Comparison of ENCODE assay signal across 10 cellular contexts in the genomic region with DNA sequence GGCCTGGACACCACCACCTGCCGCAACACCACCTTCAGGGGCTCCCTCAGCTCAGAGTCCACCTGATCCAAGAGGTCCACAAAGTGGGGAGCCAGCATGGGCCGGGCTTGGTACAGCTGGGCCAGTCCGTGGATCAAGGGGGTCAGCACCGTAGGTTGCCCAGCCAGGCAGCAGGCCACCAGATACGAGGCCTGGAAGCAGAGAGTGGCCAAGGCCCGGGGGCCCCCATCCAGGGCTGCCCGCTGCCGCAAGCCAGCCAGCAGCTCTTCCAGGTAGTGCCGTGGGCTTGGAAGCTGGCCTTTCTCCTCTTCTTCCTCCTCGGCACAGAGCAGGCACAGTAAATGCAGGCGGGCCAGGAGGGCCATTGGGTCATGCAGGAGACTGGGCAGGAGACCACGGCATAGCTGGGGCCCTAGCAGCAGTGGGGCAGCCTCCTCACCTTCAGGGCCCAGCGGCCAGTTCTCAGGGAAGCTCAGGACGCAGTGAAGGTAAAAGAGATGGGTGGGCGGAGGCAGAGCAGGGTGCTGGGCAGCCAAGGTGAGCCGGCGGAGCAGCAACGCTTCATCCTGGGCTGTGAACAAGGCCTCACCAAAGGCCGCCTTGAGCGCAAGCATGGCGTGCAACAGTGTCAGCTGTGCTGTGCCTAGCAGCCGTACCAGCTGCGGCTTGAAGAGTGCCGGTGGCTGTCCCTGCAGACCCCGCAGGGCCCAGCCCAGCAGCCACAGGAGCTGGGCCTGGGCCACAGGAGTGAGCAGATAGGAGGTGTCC. TPM values are rescaled to one million over a fixed set of nuclear protein-coding genes. Genes with fewer than 3 reads are reported as not detected.
DNase-seq lines count a peak whose midpoint lies in the region; ATAC-seq and TF ChIP-seq lines count a peak whose summit lies in the region.
"Had no signal": no experiment of that assay in that cellular context is flagged by ENCODE, and none has a peak within 500 bp of the region (broad histone marks: within the 10 kb centered on the region; RNA-seq: fewer than 3 reads in every experiment).

No MANE protein-coding gene starts in this region.

- peaks cover 0 to 31% (median 8%) of the 10 kb centered on the region in 4 donors for H3K4me1 Mint-ChIP-seq in CD4-positive, CD25-positive, alpha-beta regulatory T cell
- no peaks in the 10 kb centered on the region for H3K4me1 Mint-ChIP-seq in neural progenitor cell

- no peak overlapping the region for H2AFZ ChIP-seq in neural progenitor cell (replicated peaks)

- H3K4me3 Mint-ChIP-seq in CD4-positive, CD25-positive, alpha-beta regulatory T cell, result peak overlapping the region; percentile 56 to 91 (median 86)
- H3K4me3 Mint-ChIP-seq in neural progenitor cell, result peak overlapping the region; percentile 76

- H3K27ac Mint-ChIP-seq in CD4-positive, CD25-positive, alpha-beta regulatory T cell, result peak overlapping the region in 1 of 3 donors; percentile 38
- H3K27ac Mint-ChIP-seq in neural progenitor cell, result no peak overlapping the region

- no peaks in the 10 kb centered on the region for H4K20me1 ChIP-seq in neural progenitor cell (ENCODE audit: low read depth)

- no peaks in the 10 kb centered on the region for H3K9me3 Mint-ChIP-seq in CD4-positive, CD25-positive, alpha-beta regulatory T cell
- H3K9me3 Mint-ChIP-seq in neural progenitor cell, result no peaks in the 10 kb centered on the region

- no peak for TF ChIP-seq CTCF in NB4 (IDR thresholded peaks at IDR 0.05; ENCODE audit: low read depth, low read length)
- no peak for TF ChIP-seq CTCF in neural progenitor cell (IDR thresholded peaks at IDR 0.05)
- no peak for TF ChIP-seq CTCF in ovary (IDR thresholded peaks at IDR 0.05)

- H3K27me3 Mint-ChIP-seq in CD4-positive, CD25-positive, alpha-beta regulatory T cell, result peaks cover 4% of the 10 kb centered on the region
- H3K27me3 Mint-ChIP-seq in neural progenitor cell (ENCODE audit: insufficient read depth, low read depth), result peaks cover 19% of the 10 kb centered on the region

- H3K9me3 ChIP-seq in CD4-positive, CD25-positive, alpha-beta regulatory T cell (ENCODE audit: control insufficient read depth in 2 of 2, low read length in 2 of 2), result no peaks in the 10 kb centered on the region
- H3K9me3 ChIP-seq in neural progenitor cell (ENCODE audit: low read depth), result no peaks in the 10 kb centered on the region
- H3K9me3 ChIP-seq in ovary, result no peaks in the 10 kb centered on the region

- no peaks in the 10 kb centered on the region for H3K27me3 ChIP-seq in CD4-positive, CD25-positive, alpha-beta regulatory T cell (ENCODE audit: control insufficient read depth, insufficient read depth, low read length)
- H3K27me3 ChIP-seq in neural progenitor cell (peaks cover 38% of the 10 kb centered on the region), ovary (no peaks in the 10 kb centered on the region)

- no peak for DNase-seq in CD4-positive, CD25-positive, alpha-beta regulatory T cell
- DNase-seq in NB4 (ENCODE audit: low read depth), result no peak
- DNase-seq in ecto neural progenitor cell (ENCODE audit: low spot score), result peak; percentile 44
- no peak for DNase-seq in neural progenitor cell (ENCODE audit: low spot score)
- no peak for DNase-seq in NCI-H345 treated with DMSO at 0.1 percent for 48 hours (lab: John Stamatoyannopoulos, UW; ENCODE audit: unreplicated experiment)
- DNase-seq in NCI-H69 (lab: John Stamatoyannopoulos, UW), result no peak
- DNase-seq in ovary, result no peak
- DNase-seq: NCI-H1436 had no signal

- TF ChIP-seq EP300 in ovary (IDR thresholded peaks at IDR 0.05), result no peak

- no peak overlapping the region for H3K9ac ChIP-seq in neural progenitor cell

- no peaks in the 10 kb centered on the region for H3K79me2 ChIP-seq in neural progenitor cell (ENCODE audit: low read depth)

- 95 to 97% (median 95%) methylated on average over 22 to 25 of the region's 25 CpGs for WGBS in ovary, 3 donors

- no peak overlapping the region for H3K4me3 ChIP-seq in CD4-positive, CD25-positive, alpha-beta regulatory T cell (ENCODE audit: low read depth, low read length)
- H3K4me3 ChIP-seq in NB4 (ENCODE audit: low read depth, low read length), result peak overlapping the region; percentile 52
- H3K4me3 ChIP-seq in neural progenitor cell, result peak overlapping the region; percentile 83
- H3K4me3 ChIP-seq in ovary, result no peak overlapping the region

- peaks cover 11% of the 10 kb centered on the region for H3K36me3 ChIP-seq in CD4-positive, CD25-positive, alpha-beta regulatory T cell (ENCODE audit: control insufficient read depth, insufficient read depth, low read length)
- H3K36me3 ChIP-seq in neural progenitor cell (no peaks in the 10 kb centered on the region), ovary (no peaks in the 10 kb centered on the region)
- H3K36me3 ChIP-seq: cardiac muscle cell had no signal

- no peak overlapping the region for H3K27ac ChIP-seq in CD4-positive, CD25-positive, alpha-beta regulatory T cell (ENCODE audit: insufficient read depth, low read length, poor library complexity, severe bottlenecking)
- no peak overlapping the region for H3K27ac ChIP-seq in neural progenitor cell
- no peak overlapping the region for H3K27ac ChIP-seq in ovary
- H3K27ac ChIP-seq: cardiac muscle cell had no signal

- intact Hi-C loops in ovary (cut with DNase I), result loop anchor here in 1 of 4 donors (5.0 kb wide), 1 partner anchor 33 kb away; no protein-coding TSS in a partner anchor

- peak overlapping the region; percentile 99 for H3K4me2 ChIP-seq in neural progenitor cell

- no peak for TF ChIP-seq POLR2A in NB4 (IDR thresholded peaks at IDR 0.05; ENCODE audit: extremely low read depth, insufficient read length)
- TF ChIP-seq POLR2A in ovary (IDR thresholded peaks at IDR 0.05), result no peak

- ATAC-seq in CD4-positive, CD25-positive, alpha-beta regulatory T cell (ENCODE audit: low read depth in 2 of 2), result no peak
- no peak for ATAC-seq in HG03565 (IDR thresholded peaks at IDR 0.05; ENCODE audit: unreplicated experiment)

- H3K4me1 ChIP-seq in CD4-positive, CD25-positive, alpha-beta regulatory T cell (ENCODE audit: control insufficient read depth, insufficient read depth, low read length, poor library complexity, severe bottlenecking), result peaks cover 26% of the 10 kb centered on the region
- H3K4me1 ChIP-seq in neural progenitor cell (peaks cover 3% of the 10 kb centered on the region), ovary (ENCODE audit: insufficient read depth) (peaks cover 9% of the 10 kb centered on the region)

- peaks cover 16% of the 10 kb centered on the region for H3F3A ChIP-seq in neural progenitor cell (ENCODE audit: low read depth)

- H3K36me3 Mint-ChIP-seq in CD4-positive, CD25-positive, alpha-beta regulatory T cell, result peaks cover 4% of the 10 kb centered on the region
- H3K36me3 Mint-ChIP-seq in neural progenitor cell, result peaks cover 4% of the 10 kb centered on the region

RNA-seq across cellular contexts. Expression of gene AP5B1, which starts 1.7 kb away (rescaled TPM):
- total RNA-seq in CD4-positive, CD25-positive, alpha-beta regulatory T cell, result 16.8 TPM
- 10 to 100 TPM in 1 of 4 donors, 1 to 10 TPM in 3; 7.6 to 10.8 (median 9.5) TPM for polyA plus RNA-seq in CD4-positive, CD25-positive, alpha-beta regulatory T cell
- 3.6 and 13.8 TPM in 2 replicates for total RNA-seq in neural progenitor cell (ENCODE audit: low replicate concordance)
- total RNA-seq in ovary, result 10 to 100 TPM in 2 of 7 donors, 1 to 10 TPM in 5; 4.6 to 14.7 (median 8.6) TPM
- 1 to 10 TPM; 2.3 to 6.6 TPM for polyA plus RNA-seq in ovary

RNA-seq across cellular contexts. Expression of gene OVOL1, which starts 7.8 kb away (rescaled TPM):
- total RNA-seq in CD4-positive, CD25-positive, alpha-beta regulatory T cell, result not detected
- polyA plus RNA-seq in CD4-positive, CD25-positive, alpha-beta regulatory T cell, result not detected
- 0.12 TPM in 1 of 2 replicates, not detected in the other for total RNA-seq in neural progenitor cell (ENCODE audit: low replicate concordance)
- 1 to 10 TPM in 1 of 7 donors, under 1 TPM in 2, not detected in 4; 0.24 to 3.6 (median 0.31) TPM for total RNA-seq in ovary
- not detected for polyA plus RNA-seq in ovary

RNA-seq across cellular contexts. Expression of gene SNX32, which starts 54.7 kb away (rescaled TPM):
- total RNA-seq in CD4-positive, CD25-positive, alpha-beta regulatory T cell, result 0.44 TPM
- polyA plus RNA-seq in CD4-positive, CD25-positive, alpha-beta regulatory T cell, result 1 to 10 TPM in 1 of 4 donors, under 1 TPM in 3; 0.32 to 1.3 (median 0.48) TPM
- total RNA-seq in neural progenitor cell (ENCODE audit: low replicate concordance) (1.4 and 3.0 TPM in 2 replicates), ovary (1 to 10 TPM in 4 of 7 donors, under 1 TPM in 2, not detected in 1; 0.66 to 3.0 (median 1.6) TPM)
- under 1 TPM; 0.40 to 0.80 TPM for polyA plus RNA-seq in ovary

RNA-seq across cellular contexts. Expression of gene RNASEH2C, which starts 58.5 kb away (rescaled TPM):
- 28.3 TPM for total RNA-seq in CD4-positive, CD25-positive, alpha-beta regulatory T cell
- 10 to 100 TPM; 60.6 to 83.8 (median 72.6) TPM for polyA plus RNA-seq in CD4-positive, CD25-positive, alpha-beta regulatory T cell
- total RNA-seq in neural progenitor cell (ENCODE audit: low replicate concordance) (23.4 and 53.3 TPM in 2 replicates), ovary (100 to 1,000 TPM in 1 of 7 donors, 10 to 100 TPM in 6; 42.5 to 154 (median 49.7) TPM)
- polyA plus RNA-seq in ovary, result 10 to 100 TPM; 17.9 to 67.2 TPM

Comparison
In these comparisons a context has a peak if more than half of its experiments do, and no peak if none do; other contexts are left out.
1. H3K4me3 ChIP-seq: peak in NB4 (single experiment) and neural progenitor cell (single experiment); none in CD4-positive, CD25-positive, alpha-beta regulatory T cell (single experiment) and ovary (single experiment).